In genomic region chr10:22338260-22338894, GRCh38 we compare ENCODE assay signal across 18 cellular contexts. TPM values are rescaled to one million over a fixed set of nuclear protein-coding genes. Genes with fewer than 3 reads are reported as not detected.
DNase-seq lines count a peak whose midpoint lies in the region; ATAC-seq and TF ChIP-seq lines count a peak whose summit lies in the region.
"Had no signal": no experiment of that assay in that cellular context is flagged by ENCODE, and none has a peak within 500 bp of the region (broad histone marks: within the 10 kb centered on the region; RNA-seq: fewer than 3 reads in every experiment).

No MANE protein-coding gene starts in this region.

- intact Hi-C loops in right cardiac atrium (cut with DNase I) (no loop called here), Right ventricle myocardium superior (cut with DNase I) (no loop called here), PC-9 (cut with micrococcal nuclease; ENCODE audit: unreplicated experiment) (no loop called here)

- POLR2A ChIA-PET in PC-9 (lab: Charles Lee; ENCODE audit: unreplicated experiment) = no interaction called here

- TF ChIP-seq CTCF in mesothelial cell of epicardium (IDR thresholded peaks at IDR 0.05; ENCODE audit: unreplicated experiment) = no peak
- no peak for TF ChIP-seq CTCF in PC-9 (conservative IDR thresholded peaks at IDR 0.05)

- peaks cover 2% of the 10 kb centered on the region for H3K4me1 Mint-ChIP-seq in activated T-helper 17 cell treated with anti-CD3 and anti-CD28 coated beads, Interleukin-2, amount 50 U/mL, for 72 hours
- peaks cover 15% of the 10 kb centered on the region for H3K4me1 Mint-ChIP-seq in mesothelial cell of epicardium

- peak overlapping the region; percentile 21 for H3K4me2 ChIP-seq in Karpas-422 (ENCODE audit: low read depth, low read length, poor library complexity, severe bottlenecking)
- no peak overlapping the region for H3K4me2 ChIP-seq in PC-9

- peaks cover 4% of the 10 kb centered on the region for H3K9me3 Mint-ChIP-seq in activated T-helper 17 cell treated with anti-CD3 and anti-CD28 coated beads, Interleukin-2, amount 50 U/mL, for 72 hours
- no peaks in the 10 kb centered on the region for H3K9me3 Mint-ChIP-seq in mesothelial cell of epicardium

- no peaks in the 10 kb centered on the region for H4K20me1 ChIP-seq in Karpas-422 (ENCODE audit: insufficient read depth, low read depth, low read length)
- H4K20me1 ChIP-seq in PC-9 (ENCODE audit: insufficient read depth) = no peaks in the 10 kb centered on the region

- H3K27me3 ChIP-seq in right cardiac atrium (ENCODE audit: control insufficient read depth, insufficient read depth) (peaks cover 3% of the 10 kb centered on the region), Karpas-422 (ENCODE audit: low read length) (no peaks in the 10 kb centered on the region; the same call in 1 of the 2 replicates), PC-9 (ENCODE audit: insufficient read depth, low read depth) (no peaks in the 10 kb centered on the region)

- ATAC-seq in right cardiac atrium (no peak), Right ventricle myocardium superior (ENCODE audit: poor library complexity) (no peak), GM18907 (IDR thresholded peaks at IDR 0.05; ENCODE audit: unreplicated experiment) (no peak)
- ATAC-seq in activated T-helper 17 cell treated with anti-CD3 and anti-CD28 coated beads, Interleukin-2, amount 50 U/mL, for 72 hours (replicated peaks) = no peak
- ATAC-seq: left ventricle myocardium superior, pancreas had no signal

- no peaks in the 10 kb centered on the region for H3F3A ChIP-seq in PC-9 (ENCODE audit: insufficient read depth, low read depth)

- peaks cover 6% of the 10 kb centered on the region for H3K4me1 ChIP-seq in right cardiac atrium (ENCODE audit: control insufficient read depth, insufficient read depth, low read length)
- peaks cover 28% of the 10 kb centered on the region for H3K4me1 ChIP-seq in Karpas-422 (ENCODE audit: low read length)
- H3K4me1 ChIP-seq in PC-9 (replicated peaks; ENCODE audit: insufficient read depth) = peaks cover 6% of the 10 kb centered on the region; the same call in 1 of the 2 replicates

- H3K27ac Mint-ChIP-seq in activated T-helper 17 cell treated with anti-CD3 and anti-CD28 coated beads, Interleukin-2, amount 50 U/mL, for 72 hours = no peak overlapping the region
- no peak overlapping the region for H3K27ac Mint-ChIP-seq in mesothelial cell of epicardium

- H3K36me3 ChIP-seq in Karpas-422 (ENCODE audit: insufficient read depth, low read length) (no peaks in the 10 kb centered on the region), PC-9 (ENCODE audit: low read depth) (no peaks in the 10 kb centered on the region)
- H3K36me3 ChIP-seq: breast epithelium, pancreas, Peyer's patch, tibial nerve had no signal

- WGBS in right cardiac atrium = 19% methylated on average over 9 of the region's 9 CpGs

- no peak overlapping the region for H3K9ac ChIP-seq in Karpas-422 (ENCODE audit: low read length)

- H3K4me3 Mint-ChIP-seq in activated T-helper 17 cell treated with anti-CD3 and anti-CD28 coated beads, Interleukin-2, amount 50 U/mL, for 72 hours = peak overlapping the region; percentile 85
- no peak overlapping the region for H3K4me3 Mint-ChIP-seq in mesothelial cell of epicardium

- peak overlapping the region; percentile 16 for H3K4me3 ChIP-seq in right cardiac atrium (ENCODE audit: low read length)
- H3K4me3 ChIP-seq in Karpas-422 (ENCODE audit: low read length) = no peak overlapping the region
- H3K4me3 ChIP-seq in PC-9 = no peak overlapping the region
- H3K4me3 ChIP-seq: breast epithelium, pancreas, Peyer's patch, tibial nerve had no signal

- H3K79me2 ChIP-seq in Karpas-422 (ENCODE audit: low read length) (no peaks in the 10 kb centered on the region), PC-9 (ENCODE audit: low read depth) (no peaks in the 10 kb centered on the region)

- CTCF ChIA-PET in PC-9 (lab: Charles Lee) = interaction anchor here (1.4 kb wide), 1 partner anchor 98 kb away, joined by 11 read pairs; no protein-coding TSS in a partner anchor

- H3K27me3 Mint-ChIP-seq in activated T-helper 17 cell treated with anti-CD3 and anti-CD28 coated beads, Interleukin-2, amount 50 U/mL, for 72 hours = peaks cover 33% of the 10 kb centered on the region
- peaks cover 90% of the 10 kb centered on the region for H3K27me3 Mint-ChIP-seq in mesothelial cell of epicardium (ENCODE audit: low read depth)

- H2AFZ ChIP-seq in Karpas-422 (ENCODE audit: low read length) = no peak overlapping the region
- no peak overlapping the region for H2AFZ ChIP-seq in PC-9

- H3K9me3 ChIP-seq in right cardiac atrium (ENCODE audit: control insufficient read depth, low read length) = no peaks in the 10 kb centered on the region
- no peaks in the 10 kb centered on the region for H3K9me3 ChIP-seq in Karpas-422 (ENCODE audit: low read length)
- H3K9me3 ChIP-seq in PC-9 (ENCODE audit: insufficient read depth, low read depth) = no peaks in the 10 kb centered on the region
- H3K9me3 ChIP-seq: breast epithelium, pancreas had no signal

- peaks cover 25% of the 10 kb centered on the region for H3K36me3 Mint-ChIP-seq in activated T-helper 17 cell treated with anti-CD3 and anti-CD28 coated beads, Interleukin-2, amount 50 U/mL, for 72 hours (ENCODE audit: low read depth)
- H3K36me3 Mint-ChIP-seq in mesothelial cell of epicardium = peaks cover 4% of the 10 kb centered on the region

- DNase-seq in right cardiac atrium (no peak), Right ventricle myocardium superior (no peak), Karpas-422 (no peak), mesothelial cell of epicardium (ENCODE audit: low spot score in 2 of 2, unreplicated experiment in 2 of 2) (no peak), PC-9 (no peak)
- DNase-seq: activated CD4-positive, alpha-beta T cell treated with anti-CD3 and anti-CD28 coated beads for 4 hours; GDM1; head of caudate nucleus; left ventricle myocardium superior; NCI-H146; NCI-H2171 treated with DMSO at 0.1 percent for 48 hours; pancreas; Peyer's patch; stimulated activated naive CD4-positive, alpha-beta T cell had no signal

- H3K27ac ChIP-seq in right cardiac atrium (ENCODE audit: low read length) (no peak overlapping the region), Karpas-422 (ENCODE audit: low read length) (no peak overlapping the region), PC-9 (no peak overlapping the region)
- H3K27ac ChIP-seq: breast epithelium, pancreas, Peyer's patch, tibial nerve had no signal

- BruUV-seq in PC-9 (replicated peaks; lab: Mats Ljungman, UMichigan) = no TSS peak

- H3K9me2 ChIP-seq in Karpas-422 (replicated peaks; ENCODE audit: insufficient read depth, low read length) (no peaks in the 10 kb centered on the region), PC-9 (ENCODE audit: insufficient read depth) (no peaks in the 10 kb centered on the region)

RNA-seq across cellular contexts. Expression of gene SPAG6, which starts 6.9 kb away (rescaled TPM):
- total RNA-seq in right cardiac atrium = under 1 TPM in 1 of 4 donors, not detected in 3; 0.09 TPM
- 0.05 TPM for polyA plus RNA-seq in right cardiac atrium
- total RNA-seq in Right ventricle myocardium superior = not detected
- total RNA-seq in Karpas-422 (2014; rRNA removed; shearing (Covaris generic); ENCODE audit: low replicate concordance) = not detected in 2 replicates
- not detected for total RNA-seq in activated T-helper 17 cell treated with anti-CD3 and anti-CD28 coated beads, Interleukin-2, amount 50 U/mL, for 72 hours
- 0.16 to 0.45 TPM (median 0.18 TPM) in 3 replicates for total RNA-seq in mesothelial cell of epicardium
- total RNA-seq in PC-9 (2021) = 0.55 TPM in 1 of 2 replicates, not detected in the other
- total RNA-seq: left ventricle myocardium superior, Peyer's patch, tibial nerve had no signal

RNA-seq across cellular contexts. Expression of gene BMI1, which starts 17.5 kb away (rescaled TPM):
- total RNA-seq in right cardiac atrium = 10 to 100 TPM; 36.0 to 41.1 (median 37.7) TPM
- polyA plus RNA-seq in right cardiac atrium = 17.0 TPM
- total RNA-seq in Right ventricle myocardium superior = 36.5 TPM
- 13.8 and 30.4 TPM in 2 replicates for total RNA-seq in Karpas-422 (2014; rRNA removed; shearing (Covaris generic); ENCODE audit: low replicate concordance)
- total RNA-seq in activated T-helper 17 cell treated with anti-CD3 and anti-CD28 coated beads, Interleukin-2, amount 50 U/mL, for 72 hours = 10 to 100 TPM; 61.4 to 81.1 TPM
- 45.2 to 52.3 TPM (median 52.1 TPM) in 3 replicates for total RNA-seq in mesothelial cell of epicardium
- total RNA-seq in PC-9 (2021) = 38.8 and 48.4 TPM in 2 replicates

RNA-seq across cellular contexts. Expression of gene COMMD3, which starts 22.2 kb away (rescaled TPM):
- total RNA-seq in right cardiac atrium = 10 to 100 TPM; 67.7 to 86.3 (median 81.2) TPM
- polyA plus RNA-seq in right cardiac atrium = 95.9 TPM
- 87.0 TPM for total RNA-seq in Right ventricle myocardium superior
- total RNA-seq in Karpas-422 (2014; rRNA removed; shearing (Covaris generic); ENCODE audit: low replicate concordance) = 10.8 and 37.5 TPM in 2 replicates
- 10 to 100 TPM; 76.9 to 79.3 TPM for total RNA-seq in activated T-helper 17 cell treated with anti-CD3 and anti-CD28 coated beads, Interleukin-2, amount 50 U/mL, for 72 hours
- 57.3 to 61.3 TPM (median 58.9 TPM) in 3 replicates for total RNA-seq in mesothelial cell of epicardium
- 38.1 and 43.5 TPM in 2 replicates for total RNA-seq in PC-9 (2021)
